In the genomic region with DNA sequence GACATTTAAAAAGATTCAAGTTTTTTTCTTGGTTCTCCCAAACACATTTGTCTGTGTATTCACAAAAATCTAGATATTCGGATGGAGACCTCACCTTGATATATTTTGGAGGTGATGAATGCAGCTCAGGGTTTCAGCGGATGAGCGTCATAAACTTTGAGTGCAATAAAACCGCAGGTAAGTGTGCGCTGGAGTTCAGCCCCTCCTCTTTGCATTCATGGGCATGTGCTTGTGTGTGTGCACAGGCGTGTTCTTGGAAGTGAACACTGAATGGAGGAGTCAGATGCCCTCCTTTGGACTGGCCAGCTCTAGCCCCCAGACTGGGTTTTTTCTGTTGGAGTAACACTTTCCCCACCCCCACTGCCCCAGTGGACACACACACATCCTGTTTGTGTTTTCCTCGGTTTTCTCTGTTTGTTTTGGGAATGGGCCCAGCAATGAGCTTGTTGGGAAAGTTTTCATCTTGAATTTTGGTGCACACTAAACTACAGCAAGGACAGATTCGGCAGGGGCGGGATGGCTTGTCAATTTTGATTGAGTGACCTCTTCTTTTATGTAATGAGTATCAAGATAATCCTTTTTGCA, we compare ENCODE assay signal across 25 cellular contexts.
"Had no signal": no experiment of that assay in that cellular context is flagged by ENCODE, and none has a peak within 500 bp of the region (broad histone marks: within the 10 kb centered on the region; RNA-seq: fewer than 3 reads in every experiment).

No MANE protein-coding gene starts in this region.

- H3K9me3 Mint-ChIP-seq: activated B cell treated with CpG ODN at 0.5 μM for 24 hours; activated CD4-positive, alpha-beta memory T cell treated with anti-CD3 and anti-CD28 coated beads for 36 hours; activated naive CD4-positive, alpha-beta T cell treated with anti-CD3 and anti-CD28 coated beads, Interleukin-2, amount 10 ng/mL, durations not matched to agents 7 days and 5 days; activated naive CD8-positive, alpha-beta T cell treated with anti-CD3 and anti-CD28 coated beads, Interleukin-2, amount 50 U/mL, for 24 hours; activated T-cell treated with anti-CD3 and anti-CD28 coated beads, Interleukin-2, amount 50 U/mL, for 4 hours; brain; effector memory CD8-positive, alpha-beta T cell; naive thymus-derived CD8-positive, alpha-beta T cell; T-helper 2 cell treated with Interferon-gamma antibody and Interleukin-4, amounts not matched to agents 5 μg/mL and 100 μg/mL, for 36 hours had no signal

- ATAC-seq: activated naive CD8-positive, alpha-beta T cell treated with anti-CD3 and anti-CD28 coated beads, Interleukin-2, amount 50 U/mL, for 24 hours; activated T-cell treated with anti-CD3 and anti-CD28 coated beads, Interleukin-2, amount 50 U/mL, for 4 hours; effector memory CD8-positive, alpha-beta T cell; left ventricle myocardium superior; naive thymus-derived CD8-positive, alpha-beta T cell had no signal

- H3K9ac ChIP-seq: parathyroid adenoma had no signal

- H3K4me3 ChIP-seq: thyroid gland had no signal

- DNase-seq: activated B cell treated with CpG ODN at 0.5 μM for 24 hours; activated CD4-positive, alpha-beta memory T cell treated with anti-CD3 and anti-CD28 coated beads for 36 hours; activated CD4-positive, alpha-beta T cell treated with anti-CD3 and anti-CD28 coated beads for 4 hours; activated effector memory CD4-positive, alpha-beta T cell treated with Interleukin-2 at 50 U/mL for 16 hours; activated naive CD4-positive, alpha-beta T cell treated with anti-CD3 and anti-CD28 coated beads, Interleukin-2, amount 10 ng/mL, durations not matched to agents 7 days and 5 days; activated naive CD8-positive, alpha-beta T cell treated with anti-CD3 and anti-CD28 coated beads, Interleukin-2, amount 50 U/mL, for 24 hours; activated T-cell treated with anti-CD3 and anti-CD28 coated beads, Interleukin-2, amount 50 U/mL, for 4 hours; anterior cingulate cortex; caudate nucleus; effector memory CD8-positive, alpha-beta T cell; foreskin melanocyte; glutamatergic neuron; hypothalamus; left ventricle myocardium superior; mesenchymal stem cell; naive thymus-derived CD8-positive, alpha-beta T cell; stimulated activated CD4-positive, alpha-beta T cell treated with anti-CD3 and anti-CD28 coated beads, Interleukin-12 subunit alpha, Interleukin-12 subunit beta, amount 100 ng/mL, for 4 hours; stimulated activated CD4-positive, alpha-beta T cell treated with anti-CD3 and anti-CD28 coated beads, Interleukin-1b, Interleukin-23, amount 100 ng/mL, for 48 hours; stimulated activated naive CD4-positive, alpha-beta T cell treated with Interleukin-2 at 50 U/mL for 16 hours; thyroid gland had no signal

- H3K27ac Mint-ChIP-seq: activated B cell treated with CpG ODN at 0.5 μM for 24 hours; activated CD4-positive, alpha-beta memory T cell treated with anti-CD3 and anti-CD28 coated beads for 36 hours; activated naive CD4-positive, alpha-beta T cell treated with anti-CD3 and anti-CD28 coated beads, Interleukin-2, amount 10 ng/mL, durations not matched to agents 7 days and 5 days; activated naive CD8-positive, alpha-beta T cell treated with anti-CD3 and anti-CD28 coated beads, Interleukin-2, amount 50 U/mL, for 24 hours; T-helper 2 cell treated with Interferon-gamma antibody and Interleukin-4, amounts not matched to agents 5 μg/mL and 100 μg/mL, for 36 hours had no signal

- H3K27me3 ChIP-seq: neutrophil, thyroid gland had no signal

- FAIRE-seq: keratinocyte had no signal

- H3K27me3 Mint-ChIP-seq: activated B cell treated with CpG ODN at 0.5 μM for 24 hours; activated CD4-positive, alpha-beta memory T cell treated with anti-CD3 and anti-CD28 coated beads for 36 hours; activated naive CD4-positive, alpha-beta T cell treated with anti-CD3 and anti-CD28 coated beads, Interleukin-2, amount 10 ng/mL, durations not matched to agents 7 days and 5 days; activated naive CD8-positive, alpha-beta T cell treated with anti-CD3 and anti-CD28 coated beads, Interleukin-2, amount 50 U/mL, for 24 hours; brain; effector memory CD8-positive, alpha-beta T cell; naive thymus-derived CD8-positive, alpha-beta T cell had no signal

- H2AFZ ChIP-seq: parathyroid adenoma had no signal

- H3K9me3 ChIP-seq: thyroid gland had no signal

- H3K27ac ChIP-seq: neutrophil, parathyroid adenoma, thyroid gland had no signal

- H3K4me3 Mint-ChIP-seq: activated B cell treated with CpG ODN at 0.5 μM for 24 hours; activated CD4-positive, alpha-beta memory T cell treated with anti-CD3 and anti-CD28 coated beads for 36 hours; activated naive CD4-positive, alpha-beta T cell treated with anti-CD3 and anti-CD28 coated beads, Interleukin-2, amount 10 ng/mL, durations not matched to agents 7 days and 5 days; activated naive CD8-positive, alpha-beta T cell treated with anti-CD3 and anti-CD28 coated beads, Interleukin-2, amount 50 U/mL, for 24 hours; activated T-cell treated with anti-CD3 and anti-CD28 coated beads, Interleukin-2, amount 50 U/mL, for 4 hours; effector memory CD8-positive, alpha-beta T cell; naive thymus-derived CD8-positive, alpha-beta T cell; T-helper 2 cell treated with Interferon-gamma antibody and Interleukin-4, amounts not matched to agents 5 μg/mL and 100 μg/mL, for 36 hours had no signal
